Comparison of ENCODE assay signal across 18 cellular contexts in the genomic region with DNA sequence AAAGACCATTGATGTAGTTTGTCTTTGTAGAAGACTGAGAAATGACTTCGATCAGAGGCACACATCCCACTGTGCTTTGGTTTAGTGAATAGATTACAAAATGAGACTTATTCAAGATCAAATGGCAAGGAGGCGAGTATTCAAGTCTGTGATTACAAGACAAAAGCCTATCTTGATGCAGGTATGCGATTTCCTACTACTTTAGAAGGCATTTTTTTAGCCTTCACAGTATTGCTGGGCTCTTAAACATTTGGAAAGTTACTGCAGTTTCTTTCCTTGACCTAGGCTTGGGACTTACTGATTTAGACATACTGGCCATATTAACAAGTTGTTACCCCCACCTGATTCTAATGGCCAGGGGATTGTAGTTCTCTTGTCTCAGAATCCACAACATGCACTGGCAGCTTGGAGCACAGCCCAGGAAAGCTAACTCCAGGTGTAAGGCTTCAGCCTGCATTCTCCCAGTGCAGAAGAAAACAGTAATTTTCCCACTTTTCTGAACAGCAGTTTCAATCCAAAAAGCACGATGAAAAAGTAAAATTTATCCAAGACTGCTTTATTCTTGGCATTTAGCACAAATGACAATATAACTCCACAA.
"Had no signal": no experiment of that assay in that cellular context is flagged by ENCODE, and none has a peak within 500 bp of the region (broad histone marks: within the 10 kb centered on the region; RNA-seq: fewer than 3 reads in every experiment).

No MANE protein-coding gene starts in this region.

- H3K4me1 ChIP-seq: breast epithelium, gastrocnemius medialis, heart left ventricle, spleen had no signal

- ATAC-seq: esophagus mucosa; gastrocnemius medialis; heart left ventricle; left ventricle myocardium superior; natural killer cell treated with Interleukin-12 subunit alpha and Interleukin-12 subunit beta and Interleukin-15 and Interleukin-18, amount 100 ng/mL, for 72 hours had no signal

- H3K27ac ChIP-seq: breast epithelium, gastrocnemius medialis, heart left ventricle, spleen, WERI-Rb-1 had no signal

- H3K4me1 Mint-ChIP-seq: activated naive CD4-positive, alpha-beta T cell treated with anti-CD3 and anti-CD28 coated beads, Interleukin-2, amount 50 U/mL, for 24 hours; memory B cell had no signal

- H3K4me3 Mint-ChIP-seq: activated naive CD4-positive, alpha-beta T cell treated with anti-CD3 and anti-CD28 coated beads, Interleukin-2, amount 50 U/mL, for 24 hours; memory B cell; natural killer cell treated with Interleukin-12 subunit alpha and Interleukin-12 subunit beta and Interleukin-15 and Interleukin-18, amount 100 ng/mL, for 72 hours had no signal

- H3K4me3 ChIP-seq: breast epithelium, gastrocnemius medialis, heart left ventricle, spleen had no signal

- H3K27me3 Mint-ChIP-seq: activated naive CD4-positive, alpha-beta T cell treated with anti-CD3 and anti-CD28 coated beads, Interleukin-2, amount 50 U/mL, for 24 hours; memory B cell; natural killer cell treated with Interleukin-12 subunit alpha and Interleukin-12 subunit beta and Interleukin-15 and Interleukin-18, amount 100 ng/mL, for 72 hours had no signal

- H3K36me3 ChIP-seq: breast epithelium, gastrocnemius medialis, heart left ventricle, spleen, WERI-Rb-1 had no signal

- H3K27ac Mint-ChIP-seq: activated naive CD4-positive, alpha-beta T cell treated with anti-CD3 and anti-CD28 coated beads, Interleukin-2, amount 50 U/mL, for 24 hours; memory B cell; natural killer cell treated with Interleukin-12 subunit alpha and Interleukin-12 subunit beta and Interleukin-15 and Interleukin-18, amount 100 ng/mL, for 72 hours had no signal

- DNase-seq: activated CD4-positive, alpha-beta T cell treated with anti-CD3 and anti-CD28 coated beads, Interleukin-2, amount 50 U/mL, for 4 hours; activated gamma-delta T cell; effector CD4-positive, alpha-beta T cell; gastrocnemius medialis; heart left ventricle; left ventricle myocardium superior; retina; spleen; stimulated activated CD8-positive, alpha-beta memory T cell treated with anti-CD3 and anti-CD28 coated beads, Interleukin-4, amount 100 ng/mL, for 48 hours; stimulated activated naive CD4-positive, alpha-beta T cell; SW 1271; T-helper 2 cell; WERI-Rb-1 had no signal

- H3K9me3 Mint-ChIP-seq: activated naive CD4-positive, alpha-beta T cell treated with anti-CD3 and anti-CD28 coated beads, Interleukin-2, amount 50 U/mL, for 24 hours had no signal

- H3K27me3 ChIP-seq: breast epithelium, gastrocnemius medialis, heart left ventricle, spleen had no signal

- H3K36me3 Mint-ChIP-seq: activated naive CD4-positive, alpha-beta T cell treated with anti-CD3 and anti-CD28 coated beads, Interleukin-2, amount 50 U/mL, for 24 hours; memory B cell had no signal

- H3K9me3 ChIP-seq: breast epithelium, gastrocnemius medialis, heart left ventricle, spleen had no signal
